2 cellular contexts compared by ENCODE assay signal in genomic region chr1:202982715-202983435, GRCh38.
TF ChIP-seq lines count a peak whose summit lies in the region.

No MANE protein-coding gene starts in this region.

TF ChIP-seq in HCT116, 20 proteins besides CTCF, POLR2A, EP300 and RAD21:
- TF ChIP-seq CBX3 (IDR thresholded peaks at IDR 0.05; ENCODE audit: low read depth) (peak; percentile 59), EZH2phosphoT487 (IDR thresholded peaks at IDR 0.05; ENCODE audit: borderline replicate concordance) (no peak), POLR2AphosphoS5 (IDR thresholded peaks at IDR 0.05; ENCODE audit: low read depth, low read length) (no peak), JUND (IDR thresholded peaks at IDR 0.05) (no peak; the same call in 1 of the 2 replicates), SIN3A (IDR thresholded peaks at IDR 0.05; ENCODE audit: low read depth) (no peak), FOSL1 (IDR thresholded peaks at IDR 0.05; ENCODE audit: low read depth) (peak; percentile 39; the same call in 1 of the 2 replicates)
- TF ChIP-seq, protein P1, sequence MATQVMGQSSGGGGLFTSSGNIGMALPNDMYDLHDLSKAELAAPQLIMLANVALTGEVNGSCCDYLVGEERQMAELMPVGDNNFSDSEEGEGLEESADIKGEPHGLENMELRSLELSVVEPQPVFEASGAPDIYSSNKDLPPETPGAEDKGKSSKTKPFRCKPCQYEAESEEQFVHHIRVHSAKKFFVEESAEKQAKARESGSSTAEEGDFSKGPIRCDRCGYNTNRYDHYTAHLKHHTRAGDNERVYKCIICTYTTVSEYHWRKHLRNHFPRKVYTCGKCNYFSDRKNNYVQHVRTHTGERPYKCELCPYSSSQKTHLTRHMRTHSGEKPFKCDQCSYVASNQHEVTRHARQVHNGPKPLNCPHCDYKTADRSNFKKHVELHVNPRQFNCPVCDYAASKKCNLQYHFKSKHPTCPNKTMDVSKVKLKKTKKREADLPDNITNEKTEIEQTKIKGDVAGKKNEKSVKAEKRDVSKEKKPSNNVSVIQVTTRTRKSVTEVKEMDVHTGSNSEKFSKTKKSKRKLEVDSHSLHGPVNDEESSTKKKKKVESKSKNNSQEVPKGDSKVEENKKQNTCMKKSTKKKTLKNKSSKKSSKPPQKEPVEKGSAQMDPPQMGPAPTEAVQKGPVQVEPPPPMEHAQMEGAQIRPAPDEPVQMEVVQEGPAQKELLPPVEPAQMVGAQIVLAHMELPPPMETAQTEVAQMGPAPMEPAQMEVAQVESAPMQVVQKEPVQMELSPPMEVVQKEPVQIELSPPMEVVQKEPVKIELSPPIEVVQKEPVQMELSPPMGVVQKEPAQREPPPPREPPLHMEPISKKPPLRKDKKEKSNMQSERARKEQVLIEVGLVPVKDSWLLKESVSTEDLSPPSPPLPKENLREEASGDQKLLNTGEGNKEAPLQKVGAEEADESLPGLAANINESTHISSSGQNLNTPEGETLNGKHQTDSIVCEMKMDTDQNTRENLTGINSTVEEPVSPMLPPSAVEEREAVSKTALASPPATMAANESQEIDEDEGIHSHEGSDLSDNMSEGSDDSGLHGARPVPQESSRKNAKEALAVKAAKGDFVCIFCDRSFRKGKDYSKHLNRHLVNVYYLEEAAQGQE (IDR thresholded peaks at IDR 0.05; ENCODE audit: low read depth) = no peak

TF ChIP-seq in K562, 482 proteins besides CTCF, POLR2A, EP300 and RAD21:
- TF ChIP-seq RNF219 (CRISPR knock-in tag; IDR thresholded peaks at IDR 0.05) (no peak), GATA2 (CRISPR knock-in tag; IDR thresholded peaks at IDR 0.05) (no peak), CEBPB (tag; IDR thresholded peaks at IDR 0.05) (peak; percentile 45; the same call in 1 of the 2 replicates), ZBTB33 (CRISPR knock-in tag; IDR thresholded peaks at IDR 0.05) (no peak), ZNF232 (CRISPR knock-in tag; IDR thresholded peaks at IDR 0.05) (no peak), ZSCAN32 (CRISPR knock-in tag; IDR thresholded peaks at IDR 0.05) (no peak), JUN (IDR thresholded peaks at IDR 0.05; ENCODE audit: borderline replicate concordance, low read depth, low read length) (no peak), JUN (CRISPR knock-in tag; IDR thresholded peaks at IDR 0.05; ENCODE audit: borderline replicate concordance) (no peak), CEBPG (CRISPR knock-in tag; IDR thresholded peaks at IDR 0.05) (peak; percentile 32; the same call in 1 of the 2 replicates), CEBPG (tag; conservative IDR thresholded peaks at IDR 0.05 in 1 of 2, IDR thresholded peaks at IDR 0.05 in 1 of 2) (0 out of 4 replicates have a peak, but pooled peaks of 1 of the 2 experiments have one; percentile 33), HNRNPLL (IDR thresholded peaks at IDR 0.05; ENCODE audit: low read depth, low read length, poor library complexity, severe bottlenecking) (no peak), NFIC (IDR thresholded peaks at IDR 0.05) (peak; percentile 56), HNRNPL (IDR thresholded peaks at IDR 0.05; ENCODE audit: low read depth, low read length) (no peak), TCF15 (CRISPR knock-in tag; IDR thresholded peaks at IDR 0.05) (no peak)
- TF ChIP-seq, protein P2, sequence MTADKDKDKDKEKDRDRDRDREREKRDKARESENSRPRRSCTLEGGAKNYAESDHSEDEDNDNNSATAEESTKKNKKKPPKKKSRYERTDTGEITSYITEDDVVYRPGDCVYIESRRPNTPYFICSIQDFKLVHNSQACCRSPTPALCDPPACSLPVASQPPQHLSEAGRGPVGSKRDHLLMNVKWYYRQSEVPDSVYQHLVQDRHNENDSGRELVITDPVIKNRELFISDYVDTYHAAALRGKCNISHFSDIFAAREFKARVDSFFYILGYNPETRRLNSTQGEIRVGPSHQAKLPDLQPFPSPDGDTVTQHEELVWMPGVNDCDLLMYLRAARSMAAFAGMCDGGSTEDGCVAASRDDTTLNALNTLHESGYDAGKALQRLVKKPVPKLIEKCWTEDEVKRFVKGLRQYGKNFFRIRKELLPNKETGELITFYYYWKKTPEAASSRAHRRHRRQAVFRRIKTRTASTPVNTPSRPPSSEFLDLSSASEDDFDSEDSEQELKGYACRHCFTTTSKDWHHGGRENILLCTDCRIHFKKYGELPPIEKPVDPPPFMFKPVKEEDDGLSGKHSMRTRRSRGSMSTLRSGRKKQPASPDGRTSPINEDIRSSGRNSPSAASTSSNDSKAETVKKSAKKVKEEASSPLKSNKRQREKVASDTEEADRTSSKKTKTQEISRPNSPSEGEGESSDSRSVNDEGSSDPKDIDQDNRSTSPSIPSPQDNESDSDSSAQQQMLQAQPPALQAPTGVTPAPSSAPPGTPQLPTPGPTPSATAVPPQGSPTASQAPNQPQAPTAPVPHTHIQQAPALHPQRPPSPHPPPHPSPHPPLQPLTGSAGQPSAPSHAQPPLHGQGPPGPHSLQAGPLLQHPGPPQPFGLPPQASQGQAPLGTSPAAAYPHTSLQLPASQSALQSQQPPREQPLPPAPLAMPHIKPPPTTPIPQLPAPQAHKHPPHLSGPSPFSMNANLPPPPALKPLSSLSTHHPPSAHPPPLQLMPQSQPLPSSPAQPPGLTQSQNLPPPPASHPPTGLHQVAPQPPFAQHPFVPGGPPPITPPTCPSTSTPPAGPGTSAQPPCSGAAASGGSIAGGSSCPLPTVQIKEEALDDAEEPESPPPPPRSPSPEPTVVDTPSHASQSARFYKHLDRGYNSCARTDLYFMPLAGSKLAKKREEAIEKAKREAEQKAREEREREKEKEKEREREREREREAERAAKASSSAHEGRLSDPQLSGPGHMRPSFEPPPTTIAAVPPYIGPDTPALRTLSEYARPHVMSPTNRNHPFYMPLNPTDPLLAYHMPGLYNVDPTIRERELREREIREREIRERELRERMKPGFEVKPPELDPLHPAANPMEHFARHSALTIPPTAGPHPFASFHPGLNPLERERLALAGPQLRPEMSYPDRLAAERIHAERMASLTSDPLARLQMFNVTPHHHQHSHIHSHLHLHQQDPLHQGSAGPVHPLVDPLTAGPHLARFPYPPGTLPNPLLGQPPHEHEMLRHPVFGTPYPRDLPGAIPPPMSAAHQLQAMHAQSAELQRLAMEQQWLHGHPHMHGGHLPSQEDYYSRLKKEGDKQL (CRISPR knock-in tag; IDR thresholded peaks at IDR 0.05; ENCODE audit: borderline replicate concordance) = no peak
